In the genomic region with DNA sequence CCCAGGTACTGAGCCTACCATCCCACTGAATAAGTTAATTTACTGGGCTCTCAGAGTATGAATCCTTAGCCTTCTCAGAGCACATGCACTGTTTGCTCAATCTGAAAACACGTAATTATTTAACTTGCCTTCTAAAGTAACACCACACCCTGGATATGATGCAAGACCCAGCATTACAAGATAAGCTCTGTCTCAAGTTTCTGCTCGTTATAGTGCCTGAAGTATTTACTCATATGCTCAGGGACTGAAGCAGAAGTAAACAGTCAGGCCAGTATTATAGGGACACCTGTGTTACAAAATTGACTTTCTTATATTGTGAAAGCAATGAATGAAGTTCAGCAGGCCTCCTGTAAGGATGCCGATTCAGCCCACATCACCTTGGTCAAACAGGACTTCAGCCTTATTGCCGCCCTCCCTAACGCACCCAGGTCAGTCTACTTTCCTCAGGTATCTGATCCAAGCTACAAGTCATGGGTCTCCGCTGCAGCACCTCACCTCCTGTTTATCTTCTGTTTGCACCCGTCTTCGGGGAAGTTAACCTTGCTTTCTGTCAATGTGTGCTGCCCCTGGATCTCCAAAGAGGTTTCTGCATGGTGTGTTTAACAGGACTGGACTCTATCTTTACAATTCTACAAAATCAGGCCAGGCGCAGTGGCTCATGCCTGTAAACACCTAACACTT, we compare ENCODE assay signal across 8 cellular contexts. TPM values are rescaled to one million over a fixed set of nuclear protein-coding genes. Genes with fewer than 3 reads are reported as not detected.
A peak's percentile ranks its signal among the peaks of the same experiment; 100 is the strongest.
DNase-seq lines count a peak whose midpoint lies in the region; ATAC-seq and TF ChIP-seq lines count a peak whose summit lies in the region.

No MANE protein-coding gene starts in this region.

- H3K9me3 Mint-ChIP-seq in activated T-helper 2 cell treated with anti-CD3 and anti-CD28 coated beads, Interferon-gamma antibody, Interleukin-2, Interleukin-4, amounts not matched to agents 10 μg/mL and 5 μg/mL and 100 μg/mL, durations not matched to agents 14 hours and 24 hours and 36 hours: no peaks in the 10 kb centered on the region

- H3K4me1 ChIP-seq in right atrium auricular region (peaks cover 0 to 10% of the 10 kb centered on the region in 2 donors), aorta (ENCODE audit: control insufficient read depth in 1 of 2, insufficient read depth in 2 of 2, low read length in 2 of 2) (no peaks in the 10 kb centered on the region)

- H3K27me3 ChIP-seq in right atrium auricular region (no peaks in the 10 kb centered on the region), aorta (ENCODE audit: control insufficient read depth in 1 of 2, insufficient read depth in 2 of 2, low read length in 1 of 2) (no peaks in the 10 kb centered on the region), brain microvascular endothelial cell (replicated peaks) (no peaks in the 10 kb centered on the region)

- H3K27me3 Mint-ChIP-seq in activated T-helper 2 cell treated with anti-CD3 and anti-CD28 coated beads, Interferon-gamma antibody, Interleukin-2, Interleukin-4, amounts not matched to agents 10 μg/mL and 5 μg/mL and 100 μg/mL, durations not matched to agents 14 hours and 24 hours and 36 hours (ENCODE audit: low read depth): peaks cover 7% of the 10 kb centered on the region

- H3K27ac ChIP-seq in right atrium auricular region (no peak overlapping the region), aorta (ENCODE audit: low read depth in 1 of 2, low read length in 2 of 2) (no peak overlapping the region), brain microvascular endothelial cell (no peak overlapping the region)

- TF ChIP-seq CTCF in right atrium auricular region (IDR thresholded peaks at IDR 0.05): no peak
- TF ChIP-seq CTCF in brain microvascular endothelial cell (IDR thresholded peaks at IDR 0.05; ENCODE audit: low read depth, low read length, missing control alignments): no peak

- ATAC-seq in Right ventricle myocardium superior (ENCODE audit: poor library complexity) (peak; percentile 91), left cardiac atrium (peak; percentile 82 to 97), aorta (ENCODE audit: low FRiP score) (peak; percentile 84)

- H3K4me3 ChIP-seq in right atrium auricular region: no peak overlapping the region
- no peak overlapping the region for H3K4me3 ChIP-seq in aorta (ENCODE audit: low read length in 2 of 2)
- H3K4me3 ChIP-seq in brain microvascular endothelial cell (ENCODE audit: low read depth, low read length): no peak overlapping the region

- H3K4me3 Mint-ChIP-seq in activated T-helper 2 cell treated with anti-CD3 and anti-CD28 coated beads, Interferon-gamma antibody, Interleukin-2, Interleukin-4, amounts not matched to agents 10 μg/mL and 5 μg/mL and 100 μg/mL, durations not matched to agents 14 hours and 24 hours and 36 hours (ENCODE audit: low read depth): no peak overlapping the region

- intact Hi-C loops in Right ventricle myocardium superior (cut with DNase I) (no loop called here), left cardiac atrium (cut with DNase I) (no loop called here), aorta (cut with DNase I) (no loop called here)
- intact Hi-C loops in activated T-helper 2 cell treated with anti-CD3 and anti-CD28 coated beads, Interferon-gamma antibody, Interleukin-2, Interleukin-4, amounts not matched to agents 10 μg/mL and 5 μg/mL and 100 μg/mL, durations not matched to agents 14 hours and 24 hours and 36 hours (cut with micrococcal nuclease): no loop called here

- H3K36me3 Mint-ChIP-seq in activated T-helper 2 cell treated with anti-CD3 and anti-CD28 coated beads, Interferon-gamma antibody, Interleukin-2, Interleukin-4, amounts not matched to agents 10 μg/mL and 5 μg/mL and 100 μg/mL, durations not matched to agents 14 hours and 24 hours and 36 hours (ENCODE audit: low read depth): no peaks in the 10 kb centered on the region

- H3K27ac Mint-ChIP-seq in activated T-helper 2 cell treated with anti-CD3 and anti-CD28 coated beads, Interferon-gamma antibody, Interleukin-2, Interleukin-4, amounts not matched to agents 10 μg/mL and 5 μg/mL and 100 μg/mL, durations not matched to agents 14 hours and 24 hours and 36 hours: no peak overlapping the region

- peaks cover 4% of the 10 kb centered on the region for H3K4me1 Mint-ChIP-seq in activated T-helper 2 cell treated with anti-CD3 and anti-CD28 coated beads, Interferon-gamma antibody, Interleukin-2, Interleukin-4, amounts not matched to agents 10 μg/mL and 5 μg/mL and 100 μg/mL, durations not matched to agents 14 hours and 24 hours and 36 hours (ENCODE audit: low read depth)

- DNase-seq in Right ventricle myocardium superior (no peak), right atrium auricular region (ENCODE audit: low spot score) (no peak), RPMI7951 (ENCODE audit: low read depth) (peak; percentile 37), left cardiac atrium (no peak), aorta (no peak), brain microvascular endothelial cell (no peak)
- no peak for DNase-seq in activated CD4-positive, alpha-beta T cell treated with anti-CD3 and anti-CD28 coated beads for 1 hour
- no peak for DNase-seq in activated T-helper 2 cell treated with anti-CD3 and anti-CD28 coated beads, Interferon-gamma antibody, Interleukin-2, Interleukin-4, amounts not matched to agents 10 μg/mL and 5 μg/mL and 100 μg/mL, durations not matched to agents 14 hours and 24 hours and 36 hours (ENCODE audit: low spot score)

- in situ Hi-C loops in brain microvascular endothelial cell (cut with HindIII; ENCODE audit: low pct_ligation_motif_present, low sequenced_read_pairs): no loop called here

- H3K9me3 ChIP-seq in right atrium auricular region: no peaks in the 10 kb centered on the region
- H3K9me3 ChIP-seq in aorta (ENCODE audit: control insufficient read depth, low read length): no peaks in the 10 kb centered on the region

- 90 to 93% methylated on average over 9 of the region's 9 CpGs for WGBS in aorta, 2 donors

- H3K36me3 ChIP-seq in right atrium auricular region (no peaks in the 10 kb centered on the region), aorta (ENCODE audit: control insufficient read depth in 1 of 2, insufficient read depth in 2 of 2, low read length in 1 of 2) (peaks cover 0 to 4% of the 10 kb centered on the region in 2 donors), brain microvascular endothelial cell (replicated peaks) (no peaks in the 10 kb centered on the region)

RNA-seq across cellular contexts. Expression of gene KLF3, which starts 42.9 kb away (rescaled TPM):
- total RNA-seq in Right ventricle myocardium superior (16.5 TPM), right atrium auricular region (10 to 100 TPM; 22.6 to 28.8 TPM), left cardiac atrium (10 to 100 TPM; 20.6 to 29.5 TPM), aorta (10 to 100 TPM; 45.9 to 66.8 TPM)
- total RNA-seq in RPMI7951 (2014; rRNA removed; shearing (Covaris generic)): 7.9 and 8.1 TPM in 2 replicates
- 10 to 100 TPM; 13.0 to 16.7 TPM for polyA plus RNA-seq in aorta
- 0.62 and 0.71 TPM in 2 replicates for total RNA-seq in activated T-helper 2 cell treated with anti-CD3 and anti-CD28 coated beads, Interferon-gamma antibody, Interleukin-2, Interleukin-4, amounts not matched to agents 10 μg/mL and 5 μg/mL and 100 μg/mL, durations not matched to agents 14 hours and 24 hours and 36 hours
